Comparison of ENCODE assay signal across 1 cellular context in the genomic region with DNA sequence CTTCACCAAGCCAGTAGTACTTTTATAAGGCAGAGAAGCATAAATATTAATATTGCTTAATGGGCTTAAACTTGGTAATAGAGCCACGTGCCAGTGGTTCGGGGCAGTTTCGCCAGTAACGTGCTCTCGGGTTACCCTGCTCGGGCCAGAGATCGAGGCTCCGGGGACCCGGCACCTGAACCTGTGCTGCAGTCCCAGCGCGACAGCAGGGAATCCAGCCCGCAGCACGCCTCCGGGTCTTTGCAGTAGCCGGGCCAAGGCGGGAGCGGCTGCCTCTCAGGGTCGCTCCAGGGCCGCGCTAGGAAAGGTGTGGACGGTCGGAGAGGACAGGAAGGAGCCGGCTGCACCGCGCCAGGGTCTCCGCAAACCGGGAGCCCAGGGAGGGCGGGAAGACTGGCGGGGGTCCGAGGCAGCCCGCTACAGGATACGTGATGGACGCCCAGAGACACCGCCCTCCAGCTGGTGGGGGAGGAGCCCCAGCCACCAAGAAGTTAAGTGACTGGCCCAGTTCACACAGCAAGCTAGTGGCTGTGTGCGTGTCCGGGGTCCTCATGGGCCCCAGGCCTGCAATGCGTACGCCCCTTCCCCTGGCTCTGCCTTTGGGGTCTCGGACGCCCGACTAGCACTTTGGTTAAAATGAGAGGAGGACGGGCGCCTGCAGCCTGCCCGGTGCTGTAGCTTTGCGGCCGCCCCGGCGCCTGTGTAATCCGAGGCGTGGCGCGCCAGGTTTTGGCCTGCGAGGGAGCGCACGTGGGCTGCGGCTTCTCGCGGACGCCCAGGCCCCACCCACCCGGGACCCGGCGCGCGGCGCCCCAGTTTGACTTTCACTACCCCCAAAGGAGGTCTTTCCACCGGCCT.
TF ChIP-seq lines count a peak whose summit lies in the region.

No MANE protein-coding gene starts in this region.

TF ChIP-seq in IMR-90, 13 proteins besides CTCF, POLR2A, EP300 and RAD21:
- TF ChIP-seq SMC3 (IDR thresholded peaks at IDR 0.05; ENCODE audit: low read depth, low read length) (no peak; the same call in 1 of the 2 replicates), CEBPB (IDR thresholded peaks at IDR 0.05; ENCODE audit: low read depth, low read length) (no peak), CHD1 (IDR thresholded peaks at IDR 0.05; ENCODE audit: low read depth, low read length) (0 out of 2 replicates have a peak, but pooled peaks have one; percentile 19), NFE2L2 (IDR thresholded peaks at IDR 0.05; ENCODE audit: low read depth, low read length) (no peak), MAFK (IDR thresholded peaks at IDR 0.05; ENCODE audit: low read depth, low read length) (no peak), BHLHE40 (IDR thresholded peaks at IDR 0.05; ENCODE audit: low read depth, low read length) (peak; percentile 76), MAZ (IDR thresholded peaks at IDR 0.05; ENCODE audit: borderline replicate concordance, low read depth, low read length) (no peak; the same call in 1 of the 2 replicates), FOS (IDR thresholded peaks at IDR 0.05; ENCODE audit: low read depth, low read length) (no peak), MXI1 (IDR thresholded peaks at IDR 0.05; ENCODE audit: borderline replicate concordance, low read depth, low read length) (peak; percentile 97), RFX5 (IDR thresholded peaks at IDR 0.05; ENCODE audit: low read depth, low read length) (no peak), RCOR1 (IDR thresholded peaks at IDR 0.05; ENCODE audit: insufficient replicate concordance, low read length) (no peak)
- TF ChIP-seq, protein P1, sequence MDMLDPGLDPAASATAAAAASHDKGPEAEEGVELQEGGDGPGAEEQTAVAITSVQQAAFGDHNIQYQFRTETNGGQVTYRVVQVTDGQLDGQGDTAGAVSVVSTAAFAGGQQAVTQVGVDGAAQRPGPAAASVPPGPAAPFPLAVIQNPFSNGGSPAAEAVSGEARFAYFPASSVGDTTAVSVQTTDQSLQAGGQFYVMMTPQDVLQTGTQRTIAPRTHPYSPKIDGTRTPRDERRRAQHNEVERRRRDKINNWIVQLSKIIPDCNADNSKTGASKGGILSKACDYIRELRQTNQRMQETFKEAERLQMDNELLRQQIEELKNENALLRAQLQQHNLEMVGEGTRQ (IDR thresholded peaks at IDR 0.05; ENCODE audit: low read depth, low read length), result peak; percentile 78
- TF ChIP-seq, protein P2, sequence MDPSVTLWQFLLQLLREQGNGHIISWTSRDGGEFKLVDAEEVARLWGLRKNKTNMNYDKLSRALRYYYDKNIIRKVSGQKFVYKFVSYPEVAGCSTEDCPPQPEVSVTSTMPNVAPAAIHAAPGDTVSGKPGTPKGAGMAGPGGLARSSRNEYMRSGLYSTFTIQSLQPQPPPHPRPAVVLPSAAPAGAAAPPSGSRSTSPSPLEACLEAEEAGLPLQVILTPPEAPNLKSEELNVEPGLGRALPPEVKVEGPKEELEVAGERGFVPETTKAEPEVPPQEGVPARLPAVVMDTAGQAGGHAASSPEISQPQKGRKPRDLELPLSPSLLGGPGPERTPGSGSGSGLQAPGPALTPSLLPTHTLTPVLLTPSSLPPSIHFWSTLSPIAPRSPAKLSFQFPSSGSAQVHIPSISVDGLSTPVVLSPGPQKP (IDR thresholded peaks at IDR 0.05; ENCODE audit: borderline replicate concordance, low read depth, low read length), result no peak
